9 cellular contexts compared by ENCODE assay signal in the genomic region with DNA sequence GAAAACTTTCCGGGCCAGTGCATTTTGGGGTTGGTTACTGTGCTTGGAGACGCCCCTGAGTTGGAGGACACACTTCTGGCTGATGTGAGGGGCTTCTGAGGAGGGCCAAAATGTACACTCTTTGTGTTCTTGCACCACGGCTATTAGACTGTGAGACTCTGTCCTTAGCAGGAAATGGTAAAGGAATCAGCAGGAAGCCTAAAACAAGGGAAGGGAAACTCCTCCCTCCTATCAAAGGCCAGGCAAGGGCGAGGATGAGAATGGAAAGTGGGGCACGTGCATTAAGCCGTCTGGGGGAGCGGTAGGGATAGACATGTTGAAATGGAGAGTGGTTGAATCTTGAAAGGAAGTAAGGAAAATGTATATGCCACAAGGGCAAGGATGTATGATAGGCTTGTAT. TPM values are rescaled to one million over a fixed set of nuclear protein-coding genes. Genes with fewer than 3 reads are reported as not detected.
DNase-seq lines count a peak whose midpoint lies in the region; ATAC-seq and TF ChIP-seq lines count a peak whose summit lies in the region.
"Had no signal": no experiment of that assay in that cellular context is flagged by ENCODE, and none has a peak within 500 bp of the region (broad histone marks: within the 10 kb centered on the region; RNA-seq: fewer than 3 reads in every experiment).

No MANE protein-coding gene starts in this region.

- H3K27me3 ChIP-seq in GM23248 (replicated peaks; ENCODE audit: insufficient read depth) (no peaks in the 10 kb centered on the region), Peyer's patch (no peaks in the 10 kb centered on the region)
- H3K27me3 ChIP-seq: body of pancreas had no signal

- no peaks in the 10 kb centered on the region for H3K36me3 ChIP-seq in GM23248 (ENCODE audit: low read depth)
- H3K36me3 ChIP-seq in Peyer's patch: no peaks in the 10 kb centered on the region

- peak overlapping the region; percentile 44 for H3K4me3 ChIP-seq in GM23248
- H3K4me3 ChIP-seq in Peyer's patch: no peak overlapping the region
- H3K4me3 ChIP-seq: body of pancreas had no signal

- H3K9me3 ChIP-seq in GM23248 (ENCODE audit: low read depth) (no peaks in the 10 kb centered on the region), Peyer's patch (no peaks in the 10 kb centered on the region)
- H3K9me3 ChIP-seq: body of pancreas had no signal

- H3K4me1 ChIP-seq in GM23248 (ENCODE audit: insufficient read depth) (peaks cover 22% of the 10 kb centered on the region), Peyer's patch (no peaks in the 10 kb centered on the region)
- H3K4me1 ChIP-seq: body of pancreas had no signal

- intact Hi-C loops in sciatic nerve (cut with DNase I): no loop called here

- no peaks in the 10 kb centered on the region for H4K20me1 ChIP-seq in GM23248 (ENCODE audit: insufficient read depth)

- peak overlapping the region; percentile 51 for H3K4me2 ChIP-seq in GM23248 (ENCODE audit: unreplicated experiment)

- H3K27ac ChIP-seq in GM23248 (no peak overlapping the region), Peyer's patch (peak overlapping the region in 3 of 4 donors; percentile 82 to 92 (median 86))

- in situ Hi-C loops in GM23248 (cut with MboI): no loop called here

- ATAC-seq in sciatic nerve (peak; percentile 5), HG02870 (IDR thresholded peaks at IDR 0.05; ENCODE audit: unreplicated experiment) (no peak)
- ATAC-seq: body of pancreas had no signal

- peak overlapping the region; percentile 95 for H2AFZ ChIP-seq in GM23248

- peaks cover 7% of the 10 kb centered on the region; the same call in 1 of the 2 replicates for H3K79me2 ChIP-seq in GM23248 (ENCODE audit: insufficient read depth)

- no peak for TF ChIP-seq CTCF in Peyer's patch (IDR thresholded peaks at IDR 0.05)

- H3K9ac ChIP-seq in GM23248: 0 out of 2 replicates have a peak overlapping the region, but pooled peaks have one; percentile 22

- 0 out of 2 replicates have a peak, but pooled peaks cover 10% of the 10 kb centered on the region for H3F3A ChIP-seq in GM23248 (ENCODE audit: insufficient read depth)

- TF ChIP-seq POLR2A in Peyer's patch (IDR thresholded peaks at IDR 0.05): no peak

- no peaks in the 10 kb centered on the region for H3K9me2 ChIP-seq in GM23248 (ENCODE audit: insufficient read depth)

- DNase-seq in GM23248 (peak; percentile 32), Peyer's patch (no peak), fibroblast of gingiva (ENCODE audit: low read depth) (peak; percentile 46), sciatic nerve (ENCODE audit: low spot score) (no peak), NCI-H82 treated with DMSO at 0.1 percent for 48 hours (lab: John Stamatoyannopoulos, UW; ENCODE audit: unreplicated experiment) (no peak), OCI-M2 (lab: John Stamatoyannopoulos, UW; ENCODE audit: unreplicated experiment) (no peak), NCI-H1105 treated with DMSO at 0.1 percent for 48 hours (lab: John Stamatoyannopoulos, UW) (no peak)
- DNase-seq: body of pancreas had no signal

- 30 to 32% methylated on average over 7 of the region's 7 CpGs for whole genome bisulfite sequencing in GM23248 (ENCODE audit: low coverage in 1 of 2, low lambda C conversion rate in 2 of 2, missing lambda C conversion rate in 2 of 2), 2 experiments

RNA-seq across cellular contexts. Expression of gene SRGN, which starts 1.8 kb away (rescaled TPM):
- total RNA-seq in GM23248 (2014; rRNA removed; shearing (Covaris generic)): 108 and 136 TPM in 2 replicates
- 89.9 and 90.0 TPM in 2 replicates for polyA plus RNA-seq in GM23248 (2016; fragmentation: Nextera tagmentation; extraction: Ambion mirVana)
- total RNA-seq in Peyer's patch (100 to 1,000 TPM in 1 of 4 donors, 10 to 100 TPM in 3; 19.4 to 113 (median 28.1) TPM), sciatic nerve (146 TPM)

RNA-seq across cellular contexts. Expression of gene VPS26A, which starts 37.8 kb away (rescaled TPM):
- 24.4 and 25.3 TPM in 2 replicates for total RNA-seq in GM23248 (2014; rRNA removed; shearing (Covaris generic))
- polyA plus RNA-seq in GM23248 (2016; fragmentation: Nextera tagmentation; extraction: Ambion mirVana): 79.4 and 82.0 TPM in 2 replicates
- total RNA-seq in Peyer's patch (10 to 100 TPM; 18.1 to 71.0 (median 24.8) TPM), sciatic nerve (53.6 TPM)

Comparison
In these comparisons a context has a peak if more than half of its experiments do, and no peak if none do; other contexts are left out.
1. DNase-seq: peak in GM23248 (single experiment) and fibroblast of gingiva (single experiment); none in Peyer's patch (0 of 3), sciatic nerve (single experiment), NCI-H82 treated with DMSO at 0.1 percent for 48 hours (single experiment), OCI-M2 (single experiment) and NCI-H1105 treated with DMSO at 0.1 percent for 48 hours (single experiment).